Comparison of ENCODE assay signal across 8 cellular contexts in genomic region chr1:43763497-43763973, GRCh38. TPM values are rescaled to one million over a fixed set of nuclear protein-coding genes. Genes with fewer than 3 reads are reported as not detected.
DNase-seq lines count a peak whose midpoint lies in the region; ATAC-seq and TF ChIP-seq lines count a peak whose summit lies in the region.

No MANE protein-coding gene starts in this region.

- no peaks in the 10 kb centered on the region for H3K9me3 Mint-ChIP-seq in activated naive CD4-positive, alpha-beta T cell treated with anti-CD3 and anti-CD28 coated beads, Interleukin-2, amount 50 U/mL, for 72 hours
- peaks cover 2% of the 10 kb centered on the region for H3K9me3 Mint-ChIP-seq in glutamatergic neuron (ENCODE audit: unreplicated experiment)

- ATAC-seq in activated naive CD4-positive, alpha-beta T cell treated with anti-CD3 and anti-CD28 coated beads, Interleukin-2, amount 50 U/mL, for 72 hours, result peak; percentile 71 to 91
- ATAC-seq in HG03378 (IDR thresholded peaks at IDR 0.05; ENCODE audit: unreplicated experiment), result no peak
- no peak for ATAC-seq in GM21447 (IDR thresholded peaks at IDR 0.05; ENCODE audit: unreplicated experiment)

- no peak overlapping the region for H4K12ac ChIP-seq in trophoblast cell (ENCODE audit: low read depth, low read length)

- H3K79me2 ChIP-seq in trophoblast cell (ENCODE audit: control insufficient read depth, insufficient read depth, low read length, poor library complexity), result no peaks in the 10 kb centered on the region

- H3K14ac ChIP-seq in trophoblast cell (ENCODE audit: low read length), result no peak overlapping the region

- no peak overlapping the region for H2AK5ac ChIP-seq in trophoblast cell (ENCODE audit: low read length)

- H3K27ac Mint-ChIP-seq in activated naive CD4-positive, alpha-beta T cell treated with anti-CD3 and anti-CD28 coated beads, Interleukin-2, amount 50 U/mL, for 72 hours, result no peak overlapping the region
- no peak overlapping the region for H3K27ac Mint-ChIP-seq in glutamatergic neuron (ENCODE audit: unreplicated experiment)

- H3K4me2 ChIP-seq in trophoblast cell (ENCODE audit: low read length), result no peak overlapping the region

- in situ Hi-C loops in SK-MEL-5 (cut with HindIII; ENCODE audit: low pct_unique_long_range_greater_than_20kb, low sequenced_read_pairs), result no loop called here

- no peak overlapping the region for H2AFZ ChIP-seq in trophoblast cell (ENCODE audit: insufficient read depth, low read length, poor library complexity)

- peaks cover 2% of the 10 kb centered on the region for H3K27me3 Mint-ChIP-seq in glutamatergic neuron (ENCODE audit: unreplicated experiment)

- H3K36me3 ChIP-seq in trophoblast cell (ENCODE audit: control insufficient read depth in 1 of 2, insufficient read depth in 2 of 2, low read length in 2 of 2), result no peaks in the 10 kb centered on the region

- H3K4me1 Mint-ChIP-seq in glutamatergic neuron (ENCODE audit: low read depth, unreplicated experiment), result peaks cover 2% of the 10 kb centered on the region

- H3K4me3 Mint-ChIP-seq in glutamatergic neuron (ENCODE audit: unreplicated experiment), result no peak overlapping the region

- no peak overlapping the region for H4K8ac ChIP-seq in trophoblast cell (ENCODE audit: low read depth, low read length)

- H3K4ac ChIP-seq in trophoblast cell (ENCODE audit: low read depth, low read length), result no peak overlapping the region

- H2BK120ac ChIP-seq in trophoblast cell (ENCODE audit: insufficient read depth, low read length, poor library complexity), result no peak overlapping the region

- H3K27me3 ChIP-seq in trophoblast cell (ENCODE audit: insufficient read depth, low read length), result no peaks in the 10 kb centered on the region

- H3K4me1 ChIP-seq in trophoblast cell (ENCODE audit: control insufficient read depth in 1 of 2, insufficient read depth in 2 of 2, low read length in 2 of 2), result peaks cover 5 to 6% of the 10 kb centered on the region in 2 experiments

- H3K9ac ChIP-seq in trophoblast cell (ENCODE audit: low read length), result no peak overlapping the region

- H3K79me1 ChIP-seq in trophoblast cell (ENCODE audit: low read length), result peaks cover 8% of the 10 kb centered on the region

- H2BK12ac ChIP-seq in trophoblast cell (ENCODE audit: low read length), result no peak overlapping the region

- no peak overlapping the region for H3K23ac ChIP-seq in trophoblast cell (ENCODE audit: low read length)

- H3K18ac ChIP-seq in trophoblast cell (ENCODE audit: low read length), result no peak overlapping the region

- DNase-seq in GF-D8 (lab: John Stamatoyannopoulos, UW), result peak; percentile 55
- DNase-seq in NCI-H1048 (lab: John Stamatoyannopoulos, UW), result peak; percentile 54
- peak; percentile 88 for DNase-seq in SK-MEL-5 (ENCODE audit: low read depth, low spot score)
- peak in 1 of 2 donors; percentile 34 for DNase-seq in activated naive CD4-positive, alpha-beta T cell treated with anti-CD3 and anti-CD28 coated beads, Interleukin-2, amount 50 U/mL, for 72 hours (ENCODE audit: low spot score in 2 of 2)
- peak; percentile 46 for DNase-seq in glutamatergic neuron
- DNase-seq in trophoblast cell, result peak; percentile 75 to 88

- H3K36me3 Mint-ChIP-seq in activated naive CD4-positive, alpha-beta T cell treated with anti-CD3 and anti-CD28 coated beads, Interleukin-2, amount 50 U/mL, for 72 hours, result no peaks in the 10 kb centered on the region
- H3K36me3 Mint-ChIP-seq in glutamatergic neuron (ENCODE audit: unreplicated experiment), result no peaks in the 10 kb centered on the region

- H3K27ac ChIP-seq in trophoblast cell (ENCODE audit: low read depth, low read length), result no peak overlapping the region

- no CpG with 5 or more reads among the region's 4 CpGs for WGBS in trophoblast cell (ENCODE audit: extremely low coverage, insufficient coverage, insufficient read length)

- no peak overlapping the region for H3K4me3 ChIP-seq in trophoblast cell (ENCODE audit: low read depth, low read length)

- peak; percentile 65 for TF ChIP-seq CTCF in glutamatergic neuron (IDR thresholded peaks at IDR 0.05; ENCODE audit: partially characterized antibody, unreplicated experiment)

- H4K91ac ChIP-seq in trophoblast cell (ENCODE audit: low read depth, low read length), result no peak overlapping the region

- no peak overlapping the region for H2BK5ac ChIP-seq in trophoblast cell (ENCODE audit: low read depth, low read length, poor library complexity)

- no peaks in the 10 kb centered on the region for H3K9me3 ChIP-seq in trophoblast cell (ENCODE audit: insufficient read depth, low read depth, low read length)

RNA-seq across cellular contexts. Expression of gene ST3GAL3, which starts 56.2 kb away (rescaled TPM):
- total RNA-seq in SK-MEL-5 (2014; rRNA removed; shearing (Covaris generic)), result 4.1 and 4.8 TPM in 2 replicates
- 6.0 and 8.1 TPM in 2 replicates for polyA plus RNA-seq in SK-MEL-5 (2015; cell fraction: cytosol; rRNA removed)
- 11.7 and 15.4 TPM in 2 replicates for polyA plus RNA-seq in SK-MEL-5 (2015; cell fraction: nucleus; rRNA removed)
- total RNA-seq in activated naive CD4-positive, alpha-beta T cell treated with anti-CD3 and anti-CD28 coated beads, Interleukin-2, amount 50 U/mL, for 72 hours, result 10 to 100 TPM; 21.8 to 22.3 TPM
- 16.5 TPM for total RNA-seq in glutamatergic neuron (ENCODE audit: unreplicated experiment)
- polyA plus RNA-seq in trophoblast cell (2013), result 3.6 and 4.8 TPM in 2 replicates

Comparison
In these comparisons a context has a peak if more than half of its experiments do, and no peak if none do; other contexts are left out.
1. ATAC-seq: peak in activated naive CD4-positive, alpha-beta T cell treated with anti-CD3 and anti-CD28 coated beads, Interleukin-2, amount 50 U/mL, for 72 hours (2 of 2); none in HG03378 (single experiment) and GM21447 (single experiment).